ENCODE assay signal across 2 cellular contexts in the genomic region with DNA sequence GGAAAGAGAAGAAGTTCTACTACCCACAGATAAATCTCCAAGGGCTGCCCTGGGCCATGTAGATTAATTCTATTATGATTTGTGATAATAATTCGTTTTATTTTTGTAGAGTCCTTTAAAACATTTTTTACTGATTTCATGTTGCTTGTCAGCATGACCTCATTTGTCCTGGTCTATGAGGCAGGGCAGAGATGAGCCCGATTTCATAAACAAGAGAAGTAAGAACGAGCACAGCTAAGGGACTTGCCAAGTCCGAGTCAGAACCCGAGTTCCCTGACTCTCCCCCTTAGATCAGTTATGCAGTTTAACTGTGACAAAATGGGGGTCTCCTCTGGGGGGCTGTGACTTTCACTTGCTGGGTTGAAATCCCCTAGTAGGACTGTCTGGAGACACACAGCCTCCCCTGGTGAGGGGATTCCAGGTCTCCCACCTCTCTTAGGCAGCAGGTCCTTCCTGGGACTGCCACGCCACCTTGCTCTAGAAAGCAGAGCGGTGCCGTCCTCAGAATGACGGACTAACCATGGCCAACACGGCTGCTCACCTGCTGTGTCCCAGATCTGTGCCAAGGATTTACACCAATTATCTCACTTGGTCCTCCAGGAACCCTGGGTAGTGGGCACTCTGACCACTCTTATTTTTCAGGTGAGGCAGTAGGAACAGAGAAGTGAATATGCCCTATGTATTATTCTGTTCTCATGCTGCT.
TF ChIP-seq lines count a peak whose summit lies in the region.

No MANE protein-coding gene starts in this region.

TF ChIP-seq in HEK293, 187 proteins besides CTCF, POLR2A, EP300 and RAD21 (continued from another document):
- no peak for TF ChIP-seq SP2 (tag by site-specific recombination; IDR thresholded peaks at IDR 0.05)
- TF ChIP-seq ZNF670 (tag by site-specific recombination; IDR thresholded peaks at IDR 0.05; ENCODE audit: low read depth) = no peak

TF ChIP-seq in H1, 55 proteins besides CTCF, POLR2A, EP300 and RAD21 (continued from another document):
- no peak for TF ChIP-seq KDM1A (IDR thresholded peaks at IDR 0.05; ENCODE audit: borderline replicate concordance, low read length)
- TF ChIP-seq RNF2 (IDR thresholded peaks at IDR 0.05; ENCODE audit: borderline replicate concordance, low read depth, low read length, missing control alignments, poor library complexity, severe bottlenecking) = no peak
- TF ChIP-seq GTF2F1 (IDR thresholded peaks at IDR 0.05; ENCODE audit: borderline replicate concordance, low read depth, low read length) = no peak
- TF ChIP-seq YY1 (IDR thresholded peaks at IDR 0.05; ENCODE audit: low read depth, low read length) = no peak
- TF ChIP-seq TBP (IDR thresholded peaks at IDR 0.05; ENCODE audit: low read depth, low read length) = no peak
- no peak for TF ChIP-seq CEBPB (IDR thresholded peaks at IDR 0.05; ENCODE audit: low read depth, low read length)
- no peak for TF ChIP-seq SIN3A (conservative IDR thresholded peaks at IDR 0.05 in 1 of 2, IDR thresholded peaks at IDR 0.05 in 1 of 2; ENCODE audit: low read depth in 1 of 2, low read length in 2 of 2)
- TF ChIP-seq CBX8 (IDR thresholded peaks at IDR 0.05; ENCODE audit: borderline replicate concordance, low read depth, low read length) = no peak
- TF ChIP-seq KDM4A (IDR thresholded peaks at IDR 0.05; ENCODE audit: low read depth, low read length, severe bottlenecking) = no peak
- no peak for TF ChIP-seq HDAC2 (IDR thresholded peaks at IDR 0.05; ENCODE audit: borderline replicate concordance in 1 of 2, low read depth in 2 of 2, low read length in 2 of 2)
